9 cellular contexts compared by ENCODE assay signal in genomic region chr3:195897853-195898415, GRCh38. TPM values are rescaled to one million over a fixed set of nuclear protein-coding genes. Genes with fewer than 3 reads are reported as not detected.
DNase-seq lines count a peak whose midpoint lies in the region; ATAC-seq and TF ChIP-seq lines count a peak whose summit lies in the region.
"Had no signal": no experiment of that assay in that cellular context is flagged by ENCODE, and none has a peak within 500 bp of the region (broad histone marks: within the 10 kb centered on the region; RNA-seq: fewer than 3 reads in every experiment).

No MANE protein-coding gene starts in this region.

- no peaks in the 10 kb centered on the region for H3K9me3 ChIP-seq in CD8-positive, alpha-beta T cell (ENCODE audit: low read length)

- intact Hi-C loops in CD8-positive, alpha-beta T cell (cut with DNase I, micrococcal nuclease): no loop called here
- intact Hi-C loops in lower leg skin (cut with DNase I; ENCODE audit: low total_unique reads): no loop called here

- peak overlapping the region; percentile 11 for H3K4me3 ChIP-seq in CD8-positive, alpha-beta T cell (ENCODE audit: low read depth, low read length)
- H3K4me3 ChIP-seq in lower leg skin (ENCODE audit: low read depth, poor library complexity, severe bottlenecking): no peak overlapping the region

- 61 to 64% methylated on average over 11 of the region's 11 CpGs for WGBS in lower leg skin, 2 donors

- H3K27me3 Mint-ChIP-seq in CD8-positive, alpha-beta T cell (ENCODE audit: low read depth): no peaks in the 10 kb centered on the region
- no peaks in the 10 kb centered on the region for H3K27me3 Mint-ChIP-seq in WTC11 (ENCODE audit: low read depth)
- H3K27me3 Mint-ChIP-seq in immature natural killer cell (ENCODE audit: low read depth in 3 of 3): peaks cover 0 to 12% (median 0%) of the 10 kb centered on the region in 3 donors

- TF ChIP-seq POLR2A in lower leg skin (IDR thresholded peaks at IDR 0.05): no peak

- POLR2A ChIA-PET in CD8-positive, alpha-beta T cell (lab: Charles Lee): interaction anchor here (5.9 kb wide), 1 partner anchor 10 kb away, joined by 86 read pairs; the partner anchor contains the start of gene TNK2
- POLR2A ChIA-PET in WTC11 (lab: Charles Lee): no interaction called here

- TF ChIP-seq CTCF in CD8-positive, alpha-beta T cell (IDR thresholded peaks at IDR 0.05): no peak
- TF ChIP-seq CTCF in WTC11 (IDR thresholded peaks at IDR 0.05): no peak
- TF ChIP-seq CTCF in lower leg skin (IDR thresholded peaks at IDR 0.05): no peak

- peak; percentile 29 for DNase-seq in A172 (ENCODE audit: low spot score)
- DNase-seq in CD8-positive, alpha-beta T cell: no peak
- DNase-seq in WTC11 (ENCODE audit: low spot score): no peak
- DNase-seq in immature natural killer cell: no peak
- DNase-seq in mucosa of gallbladder (ENCODE audit: low spot score): no peak
- DNase-seq in lower leg skin (ENCODE audit: low spot score in 2 of 2): no peak
- no peak for DNase-seq in GM19240 (ENCODE audit: insufficient read length, low spot score)
- no peak for DNase-seq in COR-L47 (lab: John Stamatoyannopoulos, UW)
- DNase-seq: stimulated activated CD4-positive, alpha-beta T cell treated with anti-CD3 and anti-CD28 coated beads, Interleukin-2, amount 100 ng/mL, for 24 hours had no signal

- no peak for ATAC-seq in CD8-positive, alpha-beta T cell
- 0 out of 2 replicates have a peak, but pooled peaks have one; percentile 3 for ATAC-seq in WTC11

- peak overlapping the region; percentile 67 for H3K4me3 Mint-ChIP-seq in CD8-positive, alpha-beta T cell
- H3K4me3 Mint-ChIP-seq in WTC11: no peak overlapping the region
- peak overlapping the region; percentile 16 to 60 (median 54) for H3K4me3 Mint-ChIP-seq in immature natural killer cell

- no peak overlapping the region for H3K27ac ChIP-seq in CD8-positive, alpha-beta T cell (ENCODE audit: low read depth, low read length)

- CTCF ChIA-PET in CD8-positive, alpha-beta T cell (lab: Charles Lee): interaction anchor here (1.3 to 12.9 kb wide), 2 partner anchors 10 to 16 kb away, joined by 4 to 195 read pairs; no protein-coding TSS in a partner anchor
- CTCF ChIA-PET in WTC11 (lab: Charles Lee): interaction anchor here (0.6 to 11.7 kb wide), 7 partner anchors 9 to 294 kb away, joined by 3 to 161 read pairs (median 5); partner anchors contain the start of gene TNK2

- H3K36me3 ChIP-seq in CD8-positive, alpha-beta T cell (ENCODE audit: insufficient read depth, low read length): no peaks in the 10 kb centered on the region

- H3K36me3 Mint-ChIP-seq in CD8-positive, alpha-beta T cell: peaks cover 3% of the 10 kb centered on the region
- H3K36me3 Mint-ChIP-seq in WTC11: no peaks in the 10 kb centered on the region
- H3K36me3 Mint-ChIP-seq in immature natural killer cell: no peaks in the 10 kb centered on the region

- H3K27ac Mint-ChIP-seq in CD8-positive, alpha-beta T cell: peak overlapping the region; percentile 78
- H3K27ac Mint-ChIP-seq in WTC11 (peak overlapping the region; percentile 37; the same call in 1 of the 2 replicates), immature natural killer cell (peak overlapping the region; percentile 73 to 97 (median 85))

- peaks cover 57% of the 10 kb centered on the region for H3K4me1 Mint-ChIP-seq in CD8-positive, alpha-beta T cell (ENCODE audit: low read depth)
- H3K4me1 Mint-ChIP-seq in WTC11 (peaks cover 35% of the 10 kb centered on the region), immature natural killer cell (peaks cover 62 to 70% of the 10 kb centered on the region in 2 donors)

- H3K4me1 ChIP-seq in CD8-positive, alpha-beta T cell (ENCODE audit: insufficient read depth, low read length): peaks cover 55% of the 10 kb centered on the region

- no peaks in the 10 kb centered on the region for H3K27me3 ChIP-seq in CD8-positive, alpha-beta T cell (ENCODE audit: insufficient read depth, low read length)

- no peaks in the 10 kb centered on the region for H3K9me3 Mint-ChIP-seq in CD8-positive, alpha-beta T cell
- no peaks in the 10 kb centered on the region for H3K9me3 Mint-ChIP-seq in WTC11
- no peaks in the 10 kb centered on the region for H3K9me3 Mint-ChIP-seq in immature natural killer cell

TF ChIP-seq in WTC11, 78 proteins besides CTCF, POLR2A, EP300 and RAD21 (continues in another document):
- no peak for TF ChIP-seq ZSCAN18 (CRISPR knock-in tag; IDR thresholded peaks at IDR 0.05)
- no peak for TF ChIP-seq CREB1 (CRISPR knock-in tag; IDR thresholded peaks at IDR 0.05)
- TF ChIP-seq ATF6 (CRISPR knock-in tag; IDR thresholded peaks at IDR 0.05): no peak
- no peak for TF ChIP-seq AR (CRISPR knock-in tag; IDR thresholded peaks at IDR 0.05)
- TF ChIP-seq IRF2 (CRISPR knock-in tag; IDR thresholded peaks at IDR 0.05; ENCODE audit: borderline replicate concordance, low read depth): no peak
- TF ChIP-seq NR3C1 (CRISPR knock-in tag; conservative IDR thresholded peaks at IDR 0.05; ENCODE audit: low read depth): no peak
- TF ChIP-seq NFYB (CRISPR knock-in tag; conservative IDR thresholded peaks at IDR 0.05; ENCODE audit: low read depth): no peak
- TF ChIP-seq ZNF512 (CRISPR knock-in tag; IDR thresholded peaks at IDR 0.05; ENCODE audit: borderline replicate concordance): no peak
- no peak for TF ChIP-seq ZMAT4 (CRISPR knock-in tag; IDR thresholded peaks at IDR 0.05)
- TF ChIP-seq ATF1 (CRISPR knock-in tag; IDR thresholded peaks at IDR 0.05): no peak

RNA-seq across cellular contexts. Expression of gene TNK2, which starts 10.4 kb away (rescaled TPM):
- total RNA-seq in A172 (2014; rRNA removed; shearing (Covaris generic)): 14.6 and 15.4 TPM in 2 replicates
- 100 to 1,000 TPM; 127 to 130 TPM for total RNA-seq in CD8-positive, alpha-beta T cell
- total RNA-seq in WTC11 (2021) (58.4 to 65.1 TPM (median 61.6 TPM) in 3 replicates), mucosa of gallbladder (47.3 TPM), lower leg skin (100 to 1,000 TPM in 1 of 4 donors, 10 to 100 TPM in 3; 42.3 to 105 (median 53.1) TPM)
- 1 to 10 TPM; 1.4 to 4.9 (median 1.6) TPM for polyA plus RNA-seq in immature natural killer cell
